ENCODE assay signal across 8 cellular contexts in the genomic region with DNA sequence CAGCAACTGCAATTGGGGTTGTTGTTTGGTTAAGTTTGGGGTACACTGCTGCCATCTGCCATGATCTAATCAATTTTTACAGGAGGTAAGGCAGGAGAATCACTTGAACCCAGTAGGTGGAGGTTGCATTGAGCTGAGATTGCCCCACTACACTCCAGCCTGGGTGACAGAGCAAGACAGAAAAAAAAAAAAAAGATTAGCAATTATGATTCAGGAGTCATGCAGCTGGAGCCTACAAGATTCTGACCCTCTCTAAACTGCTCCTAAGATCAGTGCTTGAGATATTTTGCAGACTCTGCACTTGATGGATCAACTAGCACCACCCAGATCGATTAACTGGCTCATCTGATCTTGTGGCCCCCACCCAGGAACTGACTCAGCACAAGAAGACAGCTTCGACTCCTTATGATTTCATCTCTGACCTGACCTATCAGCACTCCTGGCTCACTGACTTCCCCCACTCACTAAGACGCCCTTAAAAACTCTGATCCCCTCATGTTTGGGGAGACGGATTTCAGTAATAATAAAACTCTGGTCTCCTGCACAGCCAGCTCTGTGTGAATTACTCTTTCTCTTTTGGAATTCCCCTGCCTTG. TPM values are rescaled to one million over a fixed set of nuclear protein-coding genes. Genes with fewer than 3 reads are reported as not detected.
"Had no signal": no experiment of that assay in that cellular context is flagged by ENCODE, and none has a peak within 500 bp of the region (broad histone marks: within the 10 kb centered on the region; RNA-seq: fewer than 3 reads in every experiment).

No MANE protein-coding gene starts in this region.

RNA-seq across cellular contexts. Expression of gene AQP10, which starts 13.1 kb away (rescaled TPM):
- total RNA-seq: activated naive CD8-positive, alpha-beta T cell treated with anti-CD3 and anti-CD28 coated beads for 36 hours; adrenal gland; cerebellum; NCI-H460; PC-9; SK-MEL-5; T-helper 2 cell treated with Interferon-gamma antibody and Interleukin-4, amounts not matched to agents 100 ng/mL and 5 ng/mL, for 36 hours had no signal
- polyA plus RNA-seq: adrenal gland, IgD-negative memory B cell had no signal
